In the genomic region with DNA sequence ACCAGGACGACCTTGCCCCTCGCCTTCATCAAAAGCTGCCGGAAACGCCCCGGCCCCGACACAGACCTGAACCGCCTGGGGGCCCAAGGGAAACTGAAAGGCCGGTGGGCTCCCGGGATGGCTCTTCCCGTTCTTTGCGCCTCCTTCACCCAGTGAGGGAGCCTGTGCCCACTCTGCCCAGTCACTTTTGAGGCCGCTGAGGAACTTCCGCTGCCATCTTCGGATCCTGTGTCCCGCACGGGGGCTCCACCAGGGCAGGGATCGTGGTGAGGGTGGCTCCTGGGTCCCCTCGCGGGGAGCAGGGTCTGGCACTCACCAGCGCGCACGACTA, we compare ENCODE assay signal across 21 cellular contexts.
DNase-seq lines count a peak whose midpoint lies in the region; ATAC-seq and TF ChIP-seq lines count a peak whose summit lies in the region.
"Had no signal": no experiment of that assay in that cellular context is flagged by ENCODE, and none has a peak within 500 bp of the region (broad histone marks: within the 10 kb centered on the region; RNA-seq: fewer than 3 reads in every experiment).

No MANE protein-coding gene starts in this region.

- no peak overlapping the region for H3K4ac ChIP-seq in mesenchymal stem cell (ENCODE audit: low read depth in 1 of 2, low read length in 2 of 2)

- no peak for DNase-seq in activated CD4-positive, alpha-beta T cell treated with anti-CD3 and anti-CD28 coated beads for 36 hours
- DNase-seq in activated CD4-positive, alpha-beta T cell treated with anti-CD3 and anti-CD28 coated beads, Interleukin-2, amount 10 ng/mL, durations not matched to agents 7 days and 5 days, result no peak
- DNase-seq in brain microvascular endothelial cell, result no peak
- DNase-seq in mesenchymal stem cell, result no peak
- DNase-seq in smooth muscle cell (lab: John Stamatoyannopoulos, UW; ENCODE audit: unreplicated experiment), result no peak
- DNase-seq in SHP77 treated with DMSO at 0.1 percent for 48 hours (lab: John Stamatoyannopoulos, UW), result no peak
- DNase-seq in dorsolateral prefrontal cortex, result no peak
- DNase-seq in MV-4-11 (lab: John Stamatoyannopoulos, UW), result no peak
- DNase-seq: activated CD4-positive, alpha-beta T cell treated with anti-CD3 and anti-CD28 coated beads for 1 hour; Calu3; foreskin melanocyte; left cardiac atrium; MG63; NCI-H1694; NCI-H748 treated with DMSO at 0.1 percent for 48 hours; Right ventricle myocardium superior; small intestine; stimulated activated CD4-positive, alpha-beta T cell treated with anti-CD3 and anti-CD28 coated beads, Interleukin-2, amount 100 ng/mL, for 48 hours had no signal

- H3K79me2 ChIP-seq in smooth muscle cell (ENCODE audit: low read depth), result no peaks in the 10 kb centered on the region

- H4K91ac ChIP-seq in mesenchymal stem cell (ENCODE audit: low read length), result no peak overlapping the region

- peak overlapping the region; percentile 8 for H3K4me3 Mint-ChIP-seq in activated CD4-positive, alpha-beta T cell treated with anti-CD3 and anti-CD28 coated beads for 36 hours
- no peak overlapping the region for H3K4me3 Mint-ChIP-seq in activated CD4-positive, alpha-beta T cell treated with anti-CD3 and anti-CD28 coated beads, Interleukin-2, amount 10 ng/mL, durations not matched to agents 7 days and 5 days
- H3K4me3 Mint-ChIP-seq: neural crest cell had no signal

- H3K36me3 ChIP-seq in brain microvascular endothelial cell (replicated peaks) (no peaks in the 10 kb centered on the region), mesenchymal stem cell (ENCODE audit: control insufficient read depth in 1 of 2, insufficient read depth in 2 of 2, low read depth in 1 of 2, low read length in 2 of 2) (no peaks in the 10 kb centered on the region), smooth muscle cell (ENCODE audit: low read depth) (no peaks in the 10 kb centered on the region)
- H3K36me3 ChIP-seq: MG63 had no signal

- H3K4me2 ChIP-seq in mesenchymal stem cell (ENCODE audit: low read length, poor library complexity, severe bottlenecking) (no peak overlapping the region), smooth muscle cell (peak overlapping the region; percentile 86)

- H2BK120ac ChIP-seq in mesenchymal stem cell (ENCODE audit: low read depth, low read length), result no peak overlapping the region

- CTCF ChIA-PET in activated CD4-positive, alpha-beta T cell treated with anti-CD3 and anti-CD28 coated beads for 36 hours (lab: Charles Lee), result no interaction called here
- CTCF ChIA-PET in activated CD4-positive, alpha-beta T cell treated with anti-CD3 and anti-CD28 coated beads, Interleukin-2, amount 10 ng/mL, durations not matched to agents 7 days and 5 days (lab: Charles Lee), result interaction anchor here (1.0 to 1.4 kb wide), 2 partner anchors 8 to 13 kb away, joined by 3 read pairs; no protein-coding TSS in a partner anchor

- no peaks in the 10 kb centered on the region for H3K9me3 Mint-ChIP-seq in activated CD4-positive, alpha-beta T cell treated with anti-CD3 and anti-CD28 coated beads for 36 hours (ENCODE audit: low read depth)
- H3K9me3 Mint-ChIP-seq in activated CD4-positive, alpha-beta T cell treated with anti-CD3 and anti-CD28 coated beads, Interleukin-2, amount 10 ng/mL, durations not matched to agents 7 days and 5 days, result no peaks in the 10 kb centered on the region
- H3K9me3 Mint-ChIP-seq: neural crest cell had no signal

- H4K20me1 ChIP-seq in smooth muscle cell (ENCODE audit: low read depth), result no peaks in the 10 kb centered on the region

- H4K8ac ChIP-seq in mesenchymal stem cell (ENCODE audit: low read length), result peak overlapping the region; percentile 57

- H3K27me3 Mint-ChIP-seq in activated CD4-positive, alpha-beta T cell treated with anti-CD3 and anti-CD28 coated beads for 36 hours, result no peaks in the 10 kb centered on the region
- no peaks in the 10 kb centered on the region for H3K27me3 Mint-ChIP-seq in activated CD4-positive, alpha-beta T cell treated with anti-CD3 and anti-CD28 coated beads, Interleukin-2, amount 10 ng/mL, durations not matched to agents 7 days and 5 days

- WGBS in mesenchymal stem cell, result 20% methylated on average over 22 of the region's 22 CpGs
- 20% methylated on average over 22 of the region's 22 CpGs for WGBS in smooth muscle cell (ENCODE audit: low lambda C conversion rate)

- H3K9ac ChIP-seq in mesenchymal stem cell (ENCODE audit: low read length) (no peak overlapping the region), smooth muscle cell (ENCODE audit: low read depth) (no peak overlapping the region)

- H2BK15ac ChIP-seq in mesenchymal stem cell (ENCODE audit: low read depth, poor library complexity, severe bottlenecking), result peak overlapping the region; percentile 2

- no peaks in the 10 kb centered on the region for H3K27me3 ChIP-seq in brain microvascular endothelial cell (replicated peaks)
- H3K27me3 ChIP-seq in mesenchymal stem cell (ENCODE audit: control insufficient read depth in 1 of 2, insufficient read depth in 1 of 2, low read length in 2 of 2), result peaks cover 0 to 3% of the 10 kb centered on the region in 2 experiments
- H3K27me3 ChIP-seq in smooth muscle cell (ENCODE audit: low read depth), result no peaks in the 10 kb centered on the region
- no peaks in the 10 kb centered on the region for H3K27me3 ChIP-seq in dorsolateral prefrontal cortex
- H3K27me3 ChIP-seq: MG63 had no signal

- H2BK5ac ChIP-seq in mesenchymal stem cell (ENCODE audit: low read depth, low read length, poor library complexity, severe bottlenecking), result no peak overlapping the region

- H3K4me3 ChIP-seq in brain microvascular endothelial cell (ENCODE audit: low read depth, low read length), result peak overlapping the region; percentile 24
- H3K4me3 ChIP-seq in mesenchymal stem cell (ENCODE audit: insufficient read depth in 1 of 2, low read depth in 1 of 2, low read length in 2 of 2), result no peak overlapping the region
- peak overlapping the region; percentile 37 for H3K4me3 ChIP-seq in smooth muscle cell
- H3K4me3 ChIP-seq in dorsolateral prefrontal cortex, result peak overlapping the region in 1 of 59 donors; percentile 20
- H3K4me3 ChIP-seq: MG63 had no signal

- no peak overlapping the region for H2BK12ac ChIP-seq in mesenchymal stem cell (ENCODE audit: low read length in 2 of 2)

- no peak overlapping the region for H3K23ac ChIP-seq in mesenchymal stem cell (ENCODE audit: low read length in 2 of 2)

- POLR2A ChIA-PET in activated CD4-positive, alpha-beta T cell treated with anti-CD3 and anti-CD28 coated beads for 36 hours (lab: Charles Lee), result no interaction called here
- POLR2A ChIA-PET in activated CD4-positive, alpha-beta T cell treated with anti-CD3 and anti-CD28 coated beads, Interleukin-2, amount 10 ng/mL, durations not matched to agents 7 days and 5 days (lab: Charles Lee), result no interaction called here

- ATAC-seq in activated CD4-positive, alpha-beta T cell treated with anti-CD3 and anti-CD28 coated beads for 36 hours, result no peak
- ATAC-seq: left cardiac atrium had no signal

- H3K27ac ChIP-seq in brain microvascular endothelial cell (no peak overlapping the region), mesenchymal stem cell (ENCODE audit: low read length, poor library complexity, severe bottlenecking) (no peak overlapping the region), smooth muscle cell (ENCODE audit: low read depth) (no peak overlapping the region), dorsolateral prefrontal cortex (no peak overlapping the region)
- H3K27ac ChIP-seq: 22Rv1, HL-60 had no signal

- no peaks in the 10 kb centered on the region for H3F3A ChIP-seq in smooth muscle cell (ENCODE audit: low read depth)

- no peaks in the 10 kb centered on the region for H3K79me1 ChIP-seq in mesenchymal stem cell (replicated peaks; ENCODE audit: low read length, poor library complexity, severe bottlenecking)

- no peaks in the 10 kb centered on the region for H3K9me3 ChIP-seq in mesenchymal stem cell (ENCODE audit: control insufficient read depth, low read length)
- no peaks in the 10 kb centered on the region for H3K9me3 ChIP-seq in smooth muscle cell (replicated peaks; ENCODE audit: low read depth)
- H3K9me3 ChIP-seq: MG63 had no signal

- H3K14ac ChIP-seq in mesenchymal stem cell (ENCODE audit: low read length in 2 of 2), result no peak overlapping the region

- H2AFZ ChIP-seq in mesenchymal stem cell (ENCODE audit: low read depth, low read length) (no peak overlapping the region), smooth muscle cell (ENCODE audit: low read depth) (peak overlapping the region; percentile 66)

- H3K4me1 Mint-ChIP-seq in activated CD4-positive, alpha-beta T cell treated with anti-CD3 and anti-CD28 coated beads for 36 hours, result peaks cover 15% of the 10 kb centered on the region
- H3K4me1 Mint-ChIP-seq in activated CD4-positive, alpha-beta T cell treated with anti-CD3 and anti-CD28 coated beads, Interleukin-2, amount 10 ng/mL, durations not matched to agents 7 days and 5 days, result peaks cover 10% of the 10 kb centered on the region
- H3K4me1 Mint-ChIP-seq: neural crest cell had no signal

- intact Hi-C loops in activated CD4-positive, alpha-beta T cell treated with anti-CD3 and anti-CD28 coated beads for 36 hours (cut with DNase I, micrococcal nuclease), result loop anchor here in 1 of 2 experiments (2.0 to 10.0 kb wide), 2 partner anchors 52 to 146 kb away; no protein-coding TSS in a partner anchor
- intact Hi-C loops in dorsolateral prefrontal cortex (cut with DNase I), result no loop called here

- H3K4me1 ChIP-seq in mesenchymal stem cell (ENCODE audit: control insufficient read depth, insufficient read depth, low read depth, low read length) (peaks cover 5% of the 10 kb centered on the region), smooth muscle cell (ENCODE audit: low read depth) (no peaks in the 10 kb centered on the region)

- in situ Hi-C loops in brain microvascular endothelial cell (cut with HindIII; ENCODE audit: low pct_ligation_motif_present, low sequenced_read_pairs), result no loop called here

- H2AK5ac ChIP-seq in mesenchymal stem cell (ENCODE audit: low read length, severe bottlenecking), result no peak overlapping the region

- H3K36me3 Mint-ChIP-seq in activated CD4-positive, alpha-beta T cell treated with anti-CD3 and anti-CD28 coated beads for 36 hours (ENCODE audit: low read depth), result no peaks in the 10 kb centered on the region
- no peaks in the 10 kb centered on the region for H3K36me3 Mint-ChIP-seq in activated CD4-positive, alpha-beta T cell treated with anti-CD3 and anti-CD28 coated beads, Interleukin-2, amount 10 ng/mL, durations not matched to agents 7 days and 5 days (ENCODE audit: low read depth)

- H3K18ac ChIP-seq in mesenchymal stem cell (ENCODE audit: low read depth in 1 of 2, low read length in 2 of 2), result no peak overlapping the region

- no peak for TF ChIP-seq CTCF in brain microvascular endothelial cell (IDR thresholded peaks at IDR 0.05; ENCODE audit: low read depth, low read length, missing control alignments)
- TF ChIP-seq CTCF in smooth muscle cell (IDR thresholded peaks at IDR 0.05; ENCODE audit: borderline replicate concordance, insufficient read depth, poor library complexity, severe bottlenecking), result no peak
- no peak for TF ChIP-seq CTCF in dorsolateral prefrontal cortex (IDR thresholded peaks at IDR 0.05 in 54 of 56, conservative IDR thresholded peaks at IDR 0.05 in 2 of 56; ENCODE audit: low read depth in 1 of 56, partially characterized antibody in 56 of 56)

- H3K27ac Mint-ChIP-seq in activated CD4-positive, alpha-beta T cell treated with anti-CD3 and anti-CD28 coated beads for 36 hours, result no peak overlapping the region
- H3K27ac Mint-ChIP-seq in activated CD4-positive, alpha-beta T cell treated with anti-CD3 and anti-CD28 coated beads, Interleukin-2, amount 10 ng/mL, durations not matched to agents 7 days and 5 days, result no peak overlapping the region

Comparison
In these comparisons a context has a peak if more than half of its experiments do, and no peak if none do; other contexts are left out.
1. H3K4me3 ChIP-seq: peak in brain microvascular endothelial cell (single experiment) and smooth muscle cell (single experiment); none in mesenchymal stem cell (0 of 2).